In genomic region chr6:44655368-44656342, GRCh38 we compare ENCODE assay signal across 8 cellular contexts.
DNase-seq lines count a peak whose midpoint lies in the region; ATAC-seq and TF ChIP-seq lines count a peak whose summit lies in the region.

No MANE protein-coding gene starts in this region.

- DNase-seq in AG08395 (ENCODE audit: low spot score) (peak; percentile 66), NCI-H1048 (lab: John Stamatoyannopoulos, UW) (peak; percentile 45), T1000 (lab: John Stamatoyannopoulos, UW) (peak; percentile 57), anterior cingulate cortex (lab: John Stamatoyannopoulos, UW) (peak in 53 of 58 donors; percentile 5 to 77 (median 38)), hepatocyte (ENCODE audit: low spot score) (peak; percentile 86), gastrocnemius medialis (peak; percentile 83 to 91)

- in situ Hi-C loops in gastrocnemius medialis (cut with MboI; ENCODE audit: low sequenced_read_pairs in 4 of 4): loop anchor here (5.0 to 25.0 kb wide), 6 partner anchors 757 to 1269 kb away; no protein-coding TSS in a partner anchor

- TF ChIP-seq POLR2A in gastrocnemius medialis (IDR thresholded peaks at IDR 0.05): no peak

- no peaks in the 10 kb centered on the region for H4K20me1 ChIP-seq in hepatocyte (ENCODE audit: insufficient read depth, poor library complexity, severe bottlenecking)

- WGBS in hepatocyte (ENCODE audit: low lambda C conversion rate, missing lambda C conversion rate): 34% methylated on average over 26 of the region's 26 CpGs

- no peak overlapping the region for H2AFZ ChIP-seq in hepatocyte

- H3K36me3 ChIP-seq in hepatocyte (replicated peaks; ENCODE audit: insufficient read depth, low read depth): no peaks in the 10 kb centered on the region
- H3K36me3 ChIP-seq in gastrocnemius medialis: no peaks in the 10 kb centered on the region

- ATAC-seq in GM19438 (IDR thresholded peaks at IDR 0.05; ENCODE audit: low read depth, unreplicated experiment): peak; percentile 64
- peak; percentile 90 to 92 for ATAC-seq in gastrocnemius medialis
- no peak for ATAC-seq in GM21515 (IDR thresholded peaks at IDR 0.05; ENCODE audit: unreplicated experiment)

- H3K9me2 ChIP-seq in hepatocyte (replicated peaks; ENCODE audit: insufficient read depth): no peaks in the 10 kb centered on the region

- H3K27ac ChIP-seq in hepatocyte: peak overlapping the region; percentile 3
- H3K27ac ChIP-seq in gastrocnemius medialis: peak overlapping the region in 1 of 4 donors; percentile 39

- peaks cover 2% of the 10 kb centered on the region for H3K27me3 ChIP-seq in hepatocyte
- no peaks in the 10 kb centered on the region for H3K27me3 ChIP-seq in gastrocnemius medialis

- peak; percentile 98 for TF ChIP-seq CTCF in hepatocyte (IDR thresholded peaks at IDR 0.05; ENCODE audit: poor library complexity)
- TF ChIP-seq CTCF in gastrocnemius medialis (IDR thresholded peaks at IDR 0.05 in 4 of 5, conservative IDR thresholded peaks at IDR 0.05 in 1 of 5): peak; percentile 82 to 95 (median 92)

- peak overlapping the region; percentile 44 for H3K4me2 ChIP-seq in hepatocyte

- no peaks in the 10 kb centered on the region for H3K79me2 ChIP-seq in hepatocyte

- H3K4me3 ChIP-seq in hepatocyte: no peak overlapping the region
- no peak overlapping the region for H3K4me3 ChIP-seq in gastrocnemius medialis

- intact Hi-C loops in gastrocnemius medialis (cut with DNase I; ENCODE audit: low total_unique reads): loop anchor here (1.0 to 5.0 kb wide), 4 partner anchors 721 to 1267 kb away; partner anchors contain the start of gene SUPT3H

- H3K9me3 ChIP-seq in hepatocyte (ENCODE audit: low read depth) (no peaks in the 10 kb centered on the region), gastrocnemius medialis (no peaks in the 10 kb centered on the region)

- H3K4me1 ChIP-seq in hepatocyte (ENCODE audit: insufficient read depth) (peaks cover 9% of the 10 kb centered on the region), gastrocnemius medialis (peaks cover 9 to 14% of the 10 kb centered on the region in 2 donors)
